32 cellular contexts compared by ENCODE assay signal in genomic region chr6:166860392-166860791, GRCh38.
"Had no signal": no experiment of that assay in that cellular context is flagged by ENCODE, and none has a peak within 500 bp of the region (broad histone marks: within the 10 kb centered on the region; RNA-seq: fewer than 3 reads in every experiment).

No MANE protein-coding gene starts in this region.

- H3K27me3 Mint-ChIP-seq: activated naive CD4-positive, alpha-beta T cell treated with anti-CD3 and anti-CD28 coated beads, Interleukin-2, amount 50 U/mL, for 24 hours had no signal

- H3K9me3 Mint-ChIP-seq: activated B cell treated with CpG ODN at 0.5 μM for 24 hours; activated CD4-positive, alpha-beta memory T cell treated with anti-CD3 and anti-CD28 coated beads, Interleukin-2, amount 10 ng/mL, durations not matched to agents 7 days and 5 days; activated CD4-positive, alpha-beta T cell treated with anti-CD3 and anti-CD28 coated beads, Interleukin-2, amount 10 ng/mL, durations not matched to agents 7 days and 5 days; activated naive CD4-positive, alpha-beta T cell treated with anti-CD3 and anti-CD28 coated beads, Interleukin-2, amount 50 U/mL, for 24 hours; activated naive CD8-positive, alpha-beta T cell treated with anti-CD3 and anti-CD28 coated beads for 36 hours; activated naive CD8-positive, alpha-beta T cell treated with anti-CD3 and anti-CD28 coated beads, Interleukin-2, amount 50 U/mL, for 24 hours; activated T-cell treated with anti-CD3 and anti-CD28 coated beads, Interleukin-2, amount 50 U/mL, for 24 hours; activated T-cell treated with anti-CD3 and anti-CD28 coated beads, Interleukin-2, amount 50 U/mL, for 72 hours; T-cell; T-helper 1 cell treated with Interleukin-12 subunit alpha and Interleukin-12 subunit beta and Interleukin-4 antibody, amounts not matched to agents 30 μg/mL and 1 μg/mL, for 36 hours; T-helper 2 cell treated with Interferon-gamma antibody and Interleukin-4, amounts not matched to agents 5 μg/mL and 100 μg/mL, for 36 hours had no signal

- H3K4me3 ChIP-seq: adrenal gland, body of pancreas had no signal

- H3K36me3 Mint-ChIP-seq: activated naive CD8-positive, alpha-beta T cell treated with anti-CD3 and anti-CD28 coated beads for 36 hours had no signal

- H3K27ac Mint-ChIP-seq: activated B cell treated with CpG ODN at 0.5 μM for 24 hours; activated CD4-positive, alpha-beta memory T cell treated with anti-CD3 and anti-CD28 coated beads, Interleukin-2, amount 10 ng/mL, durations not matched to agents 7 days and 5 days; activated CD4-positive, alpha-beta T cell treated with anti-CD3 and anti-CD28 coated beads for 36 hours; activated CD4-positive, alpha-beta T cell treated with anti-CD3 and anti-CD28 coated beads, Interleukin-2, amount 10 ng/mL, durations not matched to agents 7 days and 5 days; activated naive CD4-positive, alpha-beta T cell treated with anti-CD3 and anti-CD28 coated beads, Interleukin-2, amount 50 U/mL, for 24 hours; activated naive CD8-positive, alpha-beta T cell treated with anti-CD3 and anti-CD28 coated beads for 36 hours; activated naive CD8-positive, alpha-beta T cell treated with anti-CD3 and anti-CD28 coated beads, Interleukin-2, amount 50 U/mL, for 24 hours; activated T-cell treated with anti-CD3 and anti-CD28 coated beads, Interleukin-2, amount 50 U/mL, for 24 hours; activated T-cell treated with anti-CD3 and anti-CD28 coated beads, Interleukin-2, amount 50 U/mL, for 72 hours; T-cell; T-helper 1 cell treated with Interleukin-12 subunit alpha and Interleukin-12 subunit beta and Interleukin-4 antibody, amounts not matched to agents 30 μg/mL and 1 μg/mL, for 36 hours; T-helper 2 cell treated with Interferon-gamma antibody and Interleukin-4, amounts not matched to agents 5 μg/mL and 100 μg/mL, for 36 hours had no signal

- H3K9me3 ChIP-seq: adrenal gland, body of pancreas had no signal

- H3K4me3 Mint-ChIP-seq: activated B cell treated with CpG ODN at 0.5 μM for 24 hours; activated CD4-positive, alpha-beta memory T cell treated with anti-CD3 and anti-CD28 coated beads, Interleukin-2, amount 10 ng/mL, durations not matched to agents 7 days and 5 days; activated CD4-positive, alpha-beta T cell treated with anti-CD3 and anti-CD28 coated beads for 36 hours; activated CD4-positive, alpha-beta T cell treated with anti-CD3 and anti-CD28 coated beads, Interleukin-2, amount 10 ng/mL, durations not matched to agents 7 days and 5 days; activated naive CD4-positive, alpha-beta T cell treated with anti-CD3 and anti-CD28 coated beads, Interleukin-2, amount 50 U/mL, for 24 hours; activated naive CD8-positive, alpha-beta T cell treated with anti-CD3 and anti-CD28 coated beads for 36 hours; activated naive CD8-positive, alpha-beta T cell treated with anti-CD3 and anti-CD28 coated beads, Interleukin-2, amount 50 U/mL, for 24 hours; activated T-cell treated with anti-CD3 and anti-CD28 coated beads, Interleukin-2, amount 50 U/mL, for 24 hours; activated T-cell treated with anti-CD3 and anti-CD28 coated beads, Interleukin-2, amount 50 U/mL, for 72 hours; T-cell; T-helper 1 cell treated with Interleukin-12 subunit alpha and Interleukin-12 subunit beta and Interleukin-4 antibody, amounts not matched to agents 30 μg/mL and 1 μg/mL, for 36 hours; T-helper 2 cell treated with Interferon-gamma antibody and Interleukin-4, amounts not matched to agents 5 μg/mL and 100 μg/mL, for 36 hours had no signal

- ATAC-seq: activated CD4-positive, alpha-beta T cell treated with anti-CD3 and anti-CD28 coated beads for 36 hours; activated CD4-positive, CD25-positive, alpha-beta regulatory T cell treated with anti-CD3 and anti-CD28 coated beads, Interleukin-2, amount 50 U/mL, for 24 hours; activated naive CD8-positive, alpha-beta T cell treated with anti-CD3 and anti-CD28 coated beads, Interleukin-2, amount 50 U/mL, for 24 hours; activated T-cell treated with anti-CD3 and anti-CD28 coated beads, Interleukin-2, amount 50 U/mL, for 72 hours; body of pancreas; T-cell had no signal

- H3K27ac ChIP-seq: adrenal gland, body of pancreas, epithelial cell of prostate, WERI-Rb-1 had no signal

- H3K36me3 ChIP-seq: adrenal gland, WERI-Rb-1 had no signal

- DNase-seq: activated B cell treated with CpG ODN at 0.5 μM for 24 hours; activated CD4-positive, alpha-beta memory T cell treated with anti-CD3 and anti-CD28 coated beads, Interleukin-2, amount 10 ng/mL, durations not matched to agents 7 days and 5 days; activated CD4-positive, alpha-beta T cell treated with anti-CD3 and anti-CD28 coated beads for 36 hours; activated CD4-positive, alpha-beta T cell treated with anti-CD3 and anti-CD28 coated beads, Interleukin-2, amount 10 ng/mL, durations not matched to agents 7 days and 5 days; activated CD4-positive, alpha-beta T cell treated with anti-CD3 and anti-CD28 coated beads, Interleukin-2, amount 50 U/mL, for 4 hours; activated CD8-positive, alpha-beta memory T cell treated with anti-CD3 and anti-CD28 coated beads, Interleukin-2, amount 50 U/mL, for 48 hours; activated effector memory CD4-positive, alpha-beta T cell treated with Interleukin-2 at 50 U/mL for 16 hours; activated gamma-delta T cell treated with Interleukin-2 at 50 U/mL for 16 hours; activated naive CD4-positive, alpha-beta T cell treated with Interleukin-2 at 50 U/mL for 16 hours; activated naive CD8-positive, alpha-beta T cell treated with anti-CD3 and anti-CD28 coated beads for 36 hours; activated naive CD8-positive, alpha-beta T cell treated with anti-CD3 and anti-CD28 coated beads, Interleukin-2, amount 50 U/mL, for 24 hours; activated T-cell treated with anti-CD3 and anti-CD28 coated beads for 4 hours; activated T-cell treated with anti-CD3 and anti-CD28 coated beads, Interleukin-2, amount 50 U/mL, for 24 hours; activated T-cell treated with anti-CD3 and anti-CD28 coated beads, Interleukin-2, amount 50 U/mL, for 72 hours; amygdala; aorta; body of pancreas; caudate nucleus; cortex of kidney; dermis blood vessel endothelial cell; effector CD8-positive, alpha-beta T cell; foreskin fibroblast; SW 1271; T-cell; T1000; WERI-Rb-1 had no signal
